Comparison of ENCODE assay signal across 11 cellular contexts in genomic region chr1:58249371-58249728, GRCh38.
DNase-seq lines count a peak whose midpoint lies in the region; ATAC-seq, FAIRE-seq and TF ChIP-seq lines count a peak whose summit lies in the region.
"Had no signal": no experiment of that assay in that cellular context is flagged by ENCODE, and none has a peak within 500 bp of the region (broad histone marks: within the 10 kb centered on the region; RNA-seq: fewer than 3 reads in every experiment).

No MANE protein-coding gene starts in this region.

- H3K4me1 ChIP-seq in endodermal cell (ENCODE audit: control insufficient read depth, insufficient read depth, low read length) (no peaks in the 10 kb centered on the region), neutrophil (ENCODE audit: control insufficient read depth in 1 of 2, insufficient read depth in 1 of 2, low read depth in 1 of 2, low read length in 1 of 2) (peaks cover 37 to 53% of the 10 kb centered on the region in 2 experiments), kidney (ENCODE audit: control insufficient read depth in 1 of 2, insufficient read depth in 1 of 2, low read depth in 1 of 2, low read length in 2 of 2) (no peaks in the 10 kb centered on the region)
- H3K4me1 ChIP-seq in CD4-positive, alpha-beta memory T cell (ENCODE audit: insufficient read depth, low read length), result no peaks in the 10 kb centered on the region

- DNase-seq in AG10803 (ENCODE audit: low read depth) (no peak), HFFc6 (no peak), endodermal cell (no peak), kidney (no peak), HuH-7 (ENCODE audit: low spot score) (no peak)
- DNase-seq in CD4-positive, alpha-beta memory T cell, result no peak
- DNase-seq: NCI-H1417 treated with DMSO at 0.1 percent for 48 hours had no signal

- POLR2A ChIA-PET in CD4-positive, alpha-beta memory T cell (lab: Charles Lee; ENCODE audit: partially characterized antibody), result no interaction called here

- CTCF ChIA-PET in CD4-positive, alpha-beta memory T cell (lab: Charles Lee; ENCODE audit: partially characterized antibody), result no interaction called here

- no peaks in the 10 kb centered on the region for H3K9me3 ChIP-seq in endodermal cell (ENCODE audit: control insufficient read depth, low read length)
- H3K9me3 ChIP-seq in neutrophil, result no peaks in the 10 kb centered on the region
- H3K9me3 ChIP-seq in kidney (ENCODE audit: control insufficient read depth in 1 of 2, low read length in 2 of 2), result no peaks in the 10 kb centered on the region
- no peaks in the 10 kb centered on the region for H3K9me3 ChIP-seq in CD4-positive, alpha-beta memory T cell (ENCODE audit: control insufficient read depth in 1 of 2, low read length in 2 of 2)

- TF ChIP-seq CTCF in AG10803 (conservative IDR thresholded peaks at IDR 0.05; ENCODE audit: low read length) (no peak), HFFc6 (IDR thresholded peaks at IDR 0.05) (no peak), endodermal cell (conservative IDR thresholded peaks at IDR 0.05) (no peak), neutrophil (IDR thresholded peaks at IDR 0.05) (no peak), kidney (IDR thresholded peaks at IDR 0.05; ENCODE audit: borderline replicate concordance, extremely low read depth, insufficient read depth) (no peak)

- no peaks in the 10 kb centered on the region for H3K9me3 Mint-ChIP-seq in HFFc6
- H3K9me3 Mint-ChIP-seq in endodermal cell, result no peaks in the 10 kb centered on the region
- H3K9me3 Mint-ChIP-seq in CD4-positive, alpha-beta memory T cell, result peaks cover 0 to 3% (median 0%) of the 10 kb centered on the region in 8 donors
- H3K9me3 Mint-ChIP-seq: T-helper 1 cell treated with Interleukin-12 subunit alpha and Interleukin-12 subunit beta and Interleukin-4 antibody, amounts not matched to agents 30 μg/mL and 1 μg/mL, for 36 hours had no signal

- intact Hi-C loops in kidney (cut with DNase I), result no loop called here
- intact Hi-C loops in CD4-positive, alpha-beta memory T cell (cut with micrococcal nuclease), result no loop called here

- H3K4me3 ChIP-seq in AG10803 (ENCODE audit: low read length) (peak overlapping the region; percentile 29), endodermal cell (ENCODE audit: low read length) (peak overlapping the region; percentile 78), neutrophil (ENCODE audit: low read depth in 1 of 2, low read length in 1 of 2) (peak overlapping the region; percentile 24 to 33), kidney (ENCODE audit: low read length in 2 of 2) (no peak overlapping the region)
- H3K4me3 ChIP-seq in CD4-positive, alpha-beta memory T cell (ENCODE audit: low read length in 2 of 2), result no peak overlapping the region
- H3K4me3 ChIP-seq: GM12878 had no signal

- peaks cover 13% of the 10 kb centered on the region for H3K4me1 Mint-ChIP-seq in HFFc6 (ENCODE audit: low read depth)
- H3K4me1 Mint-ChIP-seq in endodermal cell, result peaks cover 8% of the 10 kb centered on the region
- H3K4me1 Mint-ChIP-seq in CD4-positive, alpha-beta memory T cell, result peaks cover 0 to 8% (median 2%) of the 10 kb centered on the region in 4 donors

- H3K27me3 Mint-ChIP-seq in HFFc6 (ENCODE audit: insufficient read depth) (peaks cover 10% of the 10 kb centered on the region), endodermal cell (ENCODE audit: insufficient read depth) (peaks cover 60% of the 10 kb centered on the region)
- peaks cover 21 to 30% of the 10 kb centered on the region in 2 donors for H3K27me3 Mint-ChIP-seq in CD4-positive, alpha-beta memory T cell

- no peak for ATAC-seq in GM18502 (IDR thresholded peaks at IDR 0.05; ENCODE audit: poor library complexity, unreplicated experiment)
- ATAC-seq: GM12878 had no signal

- H3K27me3 ChIP-seq in endodermal cell (ENCODE audit: control insufficient read depth, insufficient read depth, low read length, poor library complexity, severe bottlenecking) (peaks cover 44% of the 10 kb centered on the region), neutrophil (peaks cover 87% of the 10 kb centered on the region)
- peaks cover 4% of the 10 kb centered on the region for H3K27me3 ChIP-seq in CD4-positive, alpha-beta memory T cell (ENCODE audit: insufficient read depth, low read length)

- H3K27ac ChIP-seq in endodermal cell (ENCODE audit: low read depth, low read length), result no peak overlapping the region
- no peak overlapping the region for H3K27ac ChIP-seq in neutrophil
- no peak overlapping the region for H3K27ac ChIP-seq in kidney (ENCODE audit: low read depth in 2 of 2, low read length in 2 of 2)
- H3K27ac ChIP-seq in CD4-positive, alpha-beta memory T cell (ENCODE audit: low read depth, low read length), result no peak overlapping the region

- H3K36me3 Mint-ChIP-seq in HFFc6 (ENCODE audit: low read depth) (no peaks in the 10 kb centered on the region), endodermal cell (ENCODE audit: low read depth) (no peaks in the 10 kb centered on the region)
- H3K36me3 Mint-ChIP-seq in CD4-positive, alpha-beta memory T cell, result no peaks in the 10 kb centered on the region

- H3K4me3 Mint-ChIP-seq in HFFc6 (peak overlapping the region; percentile 89), endodermal cell (peak overlapping the region; percentile 62)
- H3K4me3 Mint-ChIP-seq in CD4-positive, alpha-beta memory T cell, result no peak overlapping the region
- H3K4me3 Mint-ChIP-seq: T-helper 1 cell treated with Interleukin-12 subunit alpha and Interleukin-12 subunit beta and Interleukin-4 antibody, amounts not matched to agents 30 μg/mL and 1 μg/mL, for 36 hours had no signal

- 1 to 5% methylated on average over 10 to 15 of the region's 15 CpGs for WGBS in endodermal cell (ENCODE audit: insufficient coverage in 1 of 2, insufficient read length in 1 of 2), 2 experiments

- H3K27ac Mint-ChIP-seq in HFFc6 (no peak overlapping the region), endodermal cell (no peak overlapping the region)
- H3K27ac Mint-ChIP-seq in CD4-positive, alpha-beta memory T cell, result no peak overlapping the region
- H3K27ac Mint-ChIP-seq: T-helper 1 cell treated with Interleukin-12 subunit alpha and Interleukin-12 subunit beta and Interleukin-4 antibody, amounts not matched to agents 30 μg/mL and 1 μg/mL, for 36 hours had no signal

- FAIRE-seq in kidney (lab: Jason Lieb, UNC), result no peak
- FAIRE-seq: GM12878 had no signal

- H3K9ac ChIP-seq in endodermal cell (ENCODE audit: extremely low read depth, low read length, poor library complexity, severe bottlenecking) (no peak overlapping the region), kidney (ENCODE audit: low read length in 2 of 2) (no peak overlapping the region)

- H3K36me3 ChIP-seq in endodermal cell (ENCODE audit: control insufficient read depth, insufficient read depth, low read length) (no peaks in the 10 kb centered on the region), neutrophil (no peaks in the 10 kb centered on the region), kidney (ENCODE audit: control insufficient read depth in 1 of 2, insufficient read depth in 2 of 2, low read length in 2 of 2) (no peaks in the 10 kb centered on the region)
- H3K36me3 ChIP-seq in CD4-positive, alpha-beta memory T cell (ENCODE audit: insufficient read depth, low read length), result no peaks in the 10 kb centered on the region

Comparison
In these comparisons a context has a peak if more than half of its experiments do, and no peak if none do; other contexts are left out.
1. H3K4me3 ChIP-seq: peak in AG10803 (single experiment), endodermal cell (single experiment) and neutrophil (2 of 2); none in kidney (0 of 2) and CD4-positive, alpha-beta memory T cell (0 of 2).
2. H3K4me3 Mint-ChIP-seq: peak in HFFc6 (single experiment) and endodermal cell (single experiment); none in CD4-positive, alpha-beta memory T cell (0 of 8).